Comparison of ENCODE assay signal across 32 cellular contexts in genomic region chr9:137330689-137331088, GRCh38.
"Had no signal": no experiment of that assay in that cellular context is flagged by ENCODE, and none has a peak within 500 bp of the region (broad histone marks: within the 10 kb centered on the region; RNA-seq: fewer than 3 reads in every experiment).

No MANE protein-coding gene starts in this region.

- ATAC-seq: activated CD8-positive, alpha-beta T cell treated with anti-CD3 and anti-CD28 coated beads for 36 hours; activated naive CD4-positive, alpha-beta T cell treated with anti-CD3 and anti-CD28 coated beads, Interleukin-2, amount 50 U/mL, for 72 hours; activated T-cell treated with anti-CD3 and anti-CD28 coated beads, Interleukin-2, amount 50 U/mL, for 4 hours; activated T-cell treated with anti-CD3 and anti-CD28 coated beads, Interleukin-2, amount 50 U/mL, for 72 hours; activated T-helper 17 cell treated with anti-CD3 and anti-CD28 coated beads, Interleukin-2, amount 50 U/mL, for 72 hours; body of pancreas had no signal

- H3K27ac Mint-ChIP-seq: activated B cell treated with CpG ODN at 0.5 μM for 24 hours; activated CD4-positive, alpha-beta memory T cell treated with anti-CD3 and anti-CD28 coated beads for 36 hours; activated CD4-positive, alpha-beta T cell treated with anti-CD3 and anti-CD28 coated beads, Interleukin-2, amount 10 ng/mL, durations not matched to agents 24 days and 14 days; activated CD8-positive, alpha-beta T cell treated with anti-CD3 and anti-CD28 coated beads for 36 hours; activated naive CD4-positive, alpha-beta T cell treated with anti-CD3 and anti-CD28 coated beads for 36 hours; activated naive CD8-positive, alpha-beta T cell treated with anti-CD3 and anti-CD28 coated beads for 36 hours; activated T-helper 1 cell treated with anti-CD3 and anti-CD28 coated beads, Interleukin-12 subunit alpha, Interleukin-12 subunit beta, Interleukin-2, Interleukin-4 antibody, amounts not matched to agents 30 ng/mL and 10 ng/mL and 1 ng/mL, durations not matched to agents 14 hours and 24 hours and 36 hours; activated T-helper 17 cell treated with anti-CD3 and anti-CD28 coated beads, Interleukin-2, amount 50 U/mL, for 72 hours; T-helper 1 cell treated with Interleukin-12 subunit alpha and Interleukin-12 subunit beta and Interleukin-4 antibody, amounts not matched to agents 30 μg/mL and 1 μg/mL, for 36 hours; T-helper 2 cell treated with Interferon-gamma antibody and Interleukin-4, amounts not matched to agents 5 μg/mL and 100 μg/mL, for 36 hours had no signal

- H3K4me3 Mint-ChIP-seq: activated B cell treated with CpG ODN at 0.5 μM for 24 hours; activated CD4-positive, alpha-beta memory T cell treated with anti-CD3 and anti-CD28 coated beads for 36 hours; activated CD4-positive, alpha-beta T cell treated with anti-CD3 and anti-CD28 coated beads, Interleukin-2, amount 10 ng/mL, durations not matched to agents 24 days and 14 days; activated CD8-positive, alpha-beta T cell treated with anti-CD3 and anti-CD28 coated beads for 36 hours; activated naive CD4-positive, alpha-beta T cell treated with anti-CD3 and anti-CD28 coated beads for 36 hours; activated naive CD8-positive, alpha-beta T cell treated with anti-CD3 and anti-CD28 coated beads for 36 hours; activated T-cell treated with anti-CD3 and anti-CD28 coated beads, Interleukin-2, amount 50 U/mL, for 4 hours; activated T-cell treated with anti-CD3 and anti-CD28 coated beads, Interleukin-2, amount 50 U/mL, for 72 hours; activated T-helper 1 cell treated with anti-CD3 and anti-CD28 coated beads, Interleukin-12 subunit alpha, Interleukin-12 subunit beta, Interleukin-2, Interleukin-4 antibody, amounts not matched to agents 30 ng/mL and 10 ng/mL and 1 ng/mL, durations not matched to agents 14 hours and 24 hours and 36 hours; activated T-helper 17 cell treated with anti-CD3 and anti-CD28 coated beads, Interleukin-2, amount 50 U/mL, for 72 hours; T-helper 1 cell treated with Interleukin-12 subunit alpha and Interleukin-12 subunit beta and Interleukin-4 antibody, amounts not matched to agents 30 μg/mL and 1 μg/mL, for 36 hours; T-helper 2 cell treated with Interferon-gamma antibody and Interleukin-4, amounts not matched to agents 5 μg/mL and 100 μg/mL, for 36 hours had no signal

- H3K9me3 Mint-ChIP-seq: activated T-cell treated with anti-CD3 and anti-CD28 coated beads, Interleukin-2, amount 50 U/mL, for 4 hours had no signal

- H3K27me3 Mint-ChIP-seq: activated CD4-positive, alpha-beta T cell treated with anti-CD3 and anti-CD28 coated beads, Interleukin-2, amount 10 ng/mL, durations not matched to agents 24 days and 14 days had no signal

- DNase-seq: activated B cell treated with CpG ODN at 0.5 μM for 24 hours; activated CD4-positive, alpha-beta memory T cell treated with anti-CD3 and anti-CD28 coated beads for 36 hours; activated CD4-positive, alpha-beta T cell treated with anti-CD3 and anti-CD28 coated beads for 4 hours; activated CD4-positive, alpha-beta T cell treated with anti-CD3 and anti-CD28 coated beads, Interleukin-2, amount 10 ng/mL, durations not matched to agents 24 days and 14 days; activated CD4-positive, alpha-beta T cell treated with anti-CD3 and anti-CD28 coated beads, Interleukin-2, amount 50 U/mL, for 1 hour; activated CD4-positive, alpha-beta T cell treated with anti-CD3 and anti-CD28 coated beads, Interleukin-2, amount 50 U/mL, for 4 hours; activated CD4-positive, CD25-positive, alpha-beta regulatory T cell treated with anti-CD3 and anti-CD28 coated beads, Interleukin-2, amount 50 U/mL, for 72 hours; activated CD8-positive, alpha-beta memory T cell treated with anti-CD3 and anti-CD28 coated beads, Interleukin-2, amount 50 U/mL, for 4 hours; activated CD8-positive, alpha-beta T cell treated with anti-CD3 and anti-CD28 coated beads for 36 hours; activated gamma-delta T cell treated with Interleukin-2 at 50 U/mL for 16 hours; activated naive CD4-positive, alpha-beta T cell; activated naive CD4-positive, alpha-beta T cell treated with anti-CD3 and anti-CD28 coated beads for 36 hours; activated naive CD4-positive, alpha-beta T cell treated with anti-CD3 and anti-CD28 coated beads, Interleukin-2, amount 50 U/mL, for 16 hours; activated naive CD8-positive, alpha-beta T cell treated with anti-CD3 and anti-CD28 coated beads for 36 hours; activated T-cell treated with anti-CD3 and anti-CD28 coated beads for 4 hours; activated T-cell treated with anti-CD3 and anti-CD28 coated beads, Interleukin-2, amount 50 U/mL, for 1 hour; activated T-cell treated with anti-CD3 and anti-CD28 coated beads, Interleukin-2, amount 50 U/mL, for 4 hours; activated T-cell treated with anti-CD3 and anti-CD28 coated beads, Interleukin-2, amount 50 U/mL, for 72 hours; amniotic stem cell; aorta; body of pancreas; brain microvascular endothelial cell; central memory CD4-positive, alpha-beta T cell; SW 1271; T-helper 1 cell; T-helper 2 cell; T-helper 9 cell had no signal
